1 cellular context compared by ENCODE assay signal in the genomic region with DNA sequence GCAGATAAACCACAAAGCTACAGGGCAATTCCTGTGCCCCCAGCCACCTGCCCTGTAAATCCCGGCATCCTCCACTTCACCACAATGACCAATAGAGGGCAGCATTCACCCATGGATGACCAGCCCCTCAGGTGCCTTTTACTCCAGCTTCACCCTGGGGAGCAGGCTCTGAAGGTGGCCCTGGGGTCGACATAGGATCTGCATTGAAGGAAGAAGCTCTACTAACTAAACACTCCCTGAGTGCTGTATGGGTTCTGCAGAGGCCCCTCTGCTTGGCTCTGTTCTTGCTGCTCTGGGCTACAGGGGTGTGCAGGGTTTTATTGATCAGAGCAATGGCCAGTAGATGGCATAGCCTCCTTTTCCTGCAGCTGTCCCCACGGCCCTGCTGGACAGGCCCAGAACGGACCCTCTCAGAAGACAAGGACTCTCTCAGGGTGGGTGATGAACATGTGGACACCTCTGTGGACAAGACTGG.
TF ChIP-seq lines count a peak whose summit lies in the region.

No MANE protein-coding gene starts in this region.

TF ChIP-seq in HepG2, 621 proteins besides CTCF, POLR2A, EP300 and RAD21 (continued from another document and continues in another):
- TF ChIP-seq, protein P1, sequence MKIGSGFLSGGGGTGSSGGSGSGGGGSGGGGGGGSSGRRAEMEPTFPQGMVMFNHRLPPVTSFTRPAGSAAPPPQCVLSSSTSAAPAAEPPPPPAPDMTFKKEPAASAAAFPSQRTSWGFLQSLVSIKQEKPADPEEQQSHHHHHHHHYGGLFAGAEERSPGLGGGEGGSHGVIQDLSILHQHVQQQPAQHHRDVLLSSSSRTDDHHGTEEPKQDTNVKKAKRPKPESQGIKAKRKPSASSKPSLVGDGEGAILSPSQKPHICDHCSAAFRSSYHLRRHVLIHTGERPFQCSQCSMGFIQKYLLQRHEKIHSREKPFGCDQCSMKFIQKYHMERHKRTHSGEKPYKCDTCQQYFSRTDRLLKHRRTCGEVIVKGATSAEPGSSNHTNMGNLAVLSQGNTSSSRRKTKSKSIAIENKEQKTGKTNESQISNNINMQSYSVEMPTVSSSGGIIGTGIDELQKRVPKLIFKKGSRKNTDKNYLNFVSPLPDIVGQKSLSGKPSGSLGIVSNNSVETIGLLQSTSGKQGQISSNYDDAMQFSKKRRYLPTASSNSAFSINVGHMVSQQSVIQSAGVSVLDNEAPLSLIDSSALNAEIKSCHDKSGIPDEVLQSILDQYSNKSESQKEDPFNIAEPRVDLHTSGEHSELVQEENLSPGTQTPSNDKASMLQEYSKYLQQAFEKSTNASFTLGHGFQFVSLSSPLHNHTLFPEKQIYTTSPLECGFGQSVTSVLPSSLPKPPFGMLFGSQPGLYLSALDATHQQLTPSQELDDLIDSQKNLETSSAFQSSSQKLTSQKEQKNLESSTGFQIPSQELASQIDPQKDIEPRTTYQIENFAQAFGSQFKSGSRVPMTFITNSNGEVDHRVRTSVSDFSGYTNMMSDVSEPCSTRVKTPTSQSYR (CRISPR knock-in tag; IDR thresholded peaks at IDR 0.05; ENCODE audit: borderline replicate concordance) = no peak
- TF ChIP-seq, protein P2, sequence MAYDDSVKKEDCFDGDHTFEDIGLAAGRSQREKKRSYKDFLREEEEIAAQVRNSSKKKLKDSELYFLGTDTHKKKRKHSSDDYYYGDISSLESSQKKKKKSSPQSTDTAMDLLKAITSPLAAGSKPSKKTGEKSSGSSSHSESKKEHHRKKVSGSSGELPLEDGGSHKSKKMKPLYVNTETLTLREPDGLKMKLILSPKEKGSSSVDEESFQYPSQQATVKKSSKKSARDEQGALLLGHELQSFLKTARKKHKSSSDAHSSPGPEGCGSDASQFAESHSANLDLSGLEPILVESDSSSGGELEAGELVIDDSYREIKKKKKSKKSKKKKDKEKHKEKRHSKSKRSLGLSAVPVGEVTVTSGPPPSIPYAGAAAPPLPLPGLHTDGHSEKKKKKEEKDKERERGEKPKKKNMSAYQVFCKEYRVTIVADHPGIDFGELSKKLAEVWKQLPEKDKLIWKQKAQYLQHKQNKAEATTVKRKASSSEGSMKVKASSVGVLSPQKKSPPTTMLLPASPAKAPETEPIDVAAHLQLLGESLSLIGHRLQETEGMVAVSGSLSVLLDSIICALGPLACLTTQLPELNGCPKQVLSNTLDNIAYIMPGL (CRISPR knock-in tag; IDR thresholded peaks at IDR 0.05; ENCODE audit: borderline replicate concordance in 1 of 2, low read depth in 1 of 2) = peak; percentile 54 to 80; a peak in 2 of 4 replicates
- TF ChIP-seq BHLHE40 (IDR thresholded peaks at IDR 0.05; ENCODE audit: low read length) = peak; percentile 27; the same call in 1 of the 2 replicates
- TF ChIP-seq ZNF749 (CRISPR knock-in tag; IDR thresholded peaks at IDR 0.05; ENCODE audit: borderline replicate concordance) = no peak
- no peak for TF ChIP-seq AHR (CRISPR knock-in tag; IDR thresholded peaks at IDR 0.05)
- TF ChIP-seq, protein P3, sequence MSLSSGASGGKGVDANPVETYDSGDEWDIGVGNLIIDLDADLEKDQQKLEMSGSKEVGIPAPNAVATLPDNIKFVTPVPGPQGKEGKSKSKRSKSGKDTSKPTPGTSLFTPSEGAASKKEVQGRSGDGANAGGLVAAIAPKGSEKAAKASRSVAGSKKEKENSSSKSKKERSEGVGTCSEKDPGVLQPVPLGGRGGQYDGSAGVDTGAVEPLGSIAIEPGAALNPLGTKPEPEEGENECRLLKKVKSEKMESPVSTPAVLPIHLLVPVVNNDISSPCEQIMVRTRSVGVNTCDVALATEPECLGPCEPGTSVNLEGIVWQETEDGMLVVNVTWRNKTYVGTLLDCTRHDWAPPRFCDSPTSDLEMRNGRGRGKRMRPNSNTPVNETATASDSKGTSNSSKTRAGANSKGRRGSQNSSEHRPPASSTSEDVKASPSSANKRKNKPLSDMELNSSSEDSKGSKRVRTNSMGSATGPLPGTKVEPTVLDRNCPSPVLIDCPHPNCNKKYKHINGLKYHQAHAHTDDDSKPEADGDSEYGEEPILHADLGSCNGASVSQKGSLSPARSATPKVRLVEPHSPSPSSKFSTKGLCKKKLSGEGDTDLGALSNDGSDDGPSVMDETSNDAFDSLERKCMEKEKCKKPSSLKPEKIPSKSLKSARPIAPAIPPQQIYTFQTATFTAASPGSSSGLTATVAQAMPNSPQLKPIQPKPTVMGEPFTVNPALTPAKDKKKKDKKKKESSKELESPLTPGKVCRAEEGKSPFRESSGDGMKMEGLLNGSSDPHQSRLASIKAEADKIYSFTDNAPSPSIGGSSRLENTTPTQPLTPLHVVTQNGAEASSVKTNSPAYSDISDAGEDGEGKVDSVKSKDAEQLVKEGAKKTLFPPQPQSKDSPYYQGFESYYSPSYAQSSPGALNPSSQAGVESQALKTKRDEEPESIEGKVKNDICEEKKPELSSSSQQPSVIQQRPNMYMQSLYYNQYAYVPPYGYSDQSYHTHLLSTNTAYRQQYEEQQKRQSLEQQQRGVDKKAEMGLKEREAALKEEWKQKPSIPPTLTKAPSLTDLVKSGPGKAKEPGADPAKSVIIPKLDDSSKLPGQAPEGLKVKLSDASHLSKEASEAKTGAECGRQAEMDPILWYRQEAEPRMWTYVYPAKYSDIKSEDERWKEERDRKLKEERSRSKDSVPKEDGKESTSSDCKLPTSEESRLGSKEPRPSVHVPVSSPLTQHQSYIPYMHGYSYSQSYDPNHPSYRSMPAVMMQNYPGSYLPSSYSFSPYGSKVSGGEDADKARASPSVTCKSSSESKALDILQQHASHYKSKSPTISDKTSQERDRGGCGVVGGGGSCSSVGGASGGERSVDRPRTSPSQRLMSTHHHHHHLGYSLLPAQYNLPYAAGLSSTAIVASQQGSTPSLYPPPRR (CRISPR knock-in tag; IDR thresholded peaks at IDR 0.05; ENCODE audit: borderline replicate concordance) = no peak
- TF ChIP-seq, protein P4, sequence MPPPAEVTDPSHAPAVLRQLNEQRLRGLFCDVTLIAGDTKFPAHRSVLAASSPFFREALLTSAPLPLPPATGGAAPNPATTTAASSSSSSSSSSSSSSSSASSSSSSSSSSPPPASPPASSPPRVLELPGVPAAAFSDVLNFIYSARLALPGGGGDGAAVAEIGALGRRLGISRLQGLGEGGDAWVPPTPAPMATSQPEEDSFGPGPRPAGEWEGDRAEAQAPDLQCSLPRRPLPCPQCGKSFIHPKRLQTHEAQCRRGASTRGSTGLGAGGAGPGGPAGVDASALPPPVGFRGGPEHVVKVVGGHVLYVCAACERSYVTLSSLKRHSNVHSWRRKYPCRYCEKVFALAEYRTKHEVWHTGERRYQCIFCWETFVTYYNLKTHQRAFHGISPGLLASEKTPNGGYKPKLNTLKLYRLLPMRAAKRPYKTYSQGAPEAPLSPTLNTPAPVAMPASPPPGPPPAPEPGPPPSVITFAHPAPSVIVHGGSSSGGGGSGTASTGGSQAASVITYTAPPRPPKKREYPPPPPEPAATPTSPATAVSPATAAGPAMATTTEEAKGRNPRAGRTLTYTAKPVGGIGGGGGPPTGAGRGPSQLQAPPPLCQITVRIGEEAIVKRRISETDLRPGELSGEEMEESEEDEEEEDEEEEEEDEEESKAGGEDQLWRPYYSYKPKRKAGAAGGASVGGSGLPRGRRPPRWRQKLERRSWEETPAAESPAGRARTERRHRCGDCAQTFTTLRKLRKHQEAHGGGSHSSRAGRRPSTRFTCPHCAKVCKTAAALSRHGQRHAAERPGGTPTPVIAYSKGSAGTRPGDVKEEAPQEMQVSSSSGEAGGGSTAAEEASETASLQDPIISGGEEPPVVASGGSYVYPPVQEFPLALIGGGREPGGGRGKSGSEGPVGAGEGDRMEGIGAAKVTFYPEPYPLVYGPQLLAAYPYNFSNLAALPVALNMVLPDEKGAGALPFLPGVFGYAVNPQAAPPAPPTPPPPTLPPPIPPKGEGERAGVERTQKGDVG (CRISPR knock-in tag; IDR thresholded peaks at IDR 0.05; ENCODE audit: borderline replicate concordance) = no peak
- TF ChIP-seq, protein P5, sequence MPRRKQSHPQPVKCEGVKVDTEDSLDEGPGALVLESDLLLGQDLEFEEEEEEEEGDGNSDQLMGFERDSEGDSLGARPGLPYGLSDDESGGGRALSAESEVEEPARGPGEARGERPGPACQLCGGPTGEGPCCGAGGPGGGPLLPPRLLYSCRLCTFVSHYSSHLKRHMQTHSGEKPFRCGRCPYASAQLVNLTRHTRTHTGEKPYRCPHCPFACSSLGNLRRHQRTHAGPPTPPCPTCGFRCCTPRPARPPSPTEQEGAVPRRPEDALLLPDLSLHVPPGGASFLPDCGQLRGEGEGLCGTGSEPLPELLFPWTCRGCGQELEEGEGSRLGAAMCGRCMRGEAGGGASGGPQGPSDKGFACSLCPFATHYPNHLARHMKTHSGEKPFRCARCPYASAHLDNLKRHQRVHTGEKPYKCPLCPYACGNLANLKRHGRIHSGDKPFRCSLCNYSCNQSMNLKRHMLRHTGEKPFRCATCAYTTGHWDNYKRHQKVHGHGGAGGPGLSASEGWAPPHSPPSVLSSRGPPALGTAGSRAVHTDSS (CRISPR knock-in tag; conservative IDR thresholded peaks at IDR 0.05) = no peak
- no peak for TF ChIP-seq CEBPG (CRISPR knock-in tag; IDR thresholded peaks at IDR 0.05)
- TF ChIP-seq ELF4 (CRISPR knock-in tag; IDR thresholded peaks at IDR 0.05; ENCODE audit: borderline replicate concordance) = no peak
- TF ChIP-seq ZNF616 (CRISPR knock-in tag; IDR thresholded peaks at IDR 0.05; ENCODE audit: low read depth) = no peak
- TF ChIP-seq, protein P6, sequence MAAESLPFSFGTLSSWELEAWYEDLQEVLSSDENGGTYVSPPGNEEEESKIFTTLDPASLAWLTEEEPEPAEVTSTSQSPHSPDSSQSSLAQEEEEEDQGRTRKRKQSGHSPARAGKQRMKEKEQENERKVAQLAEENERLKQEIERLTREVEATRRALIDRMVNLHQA (CRISPR knock-in tag; IDR thresholded peaks at IDR 0.05) = no peak
- TF ChIP-seq NPAS2 (CRISPR knock-in tag; IDR thresholded peaks at IDR 0.05; ENCODE audit: borderline replicate concordance) = no peak
- no peak for TF ChIP-seq ZNF724P (CRISPR knock-in tag; IDR thresholded peaks at IDR 0.05; ENCODE audit: borderline replicate concordance)
- no peak for TF ChIP-seq ZC3H13 (CRISPR knock-in tag; IDR thresholded peaks at IDR 0.05)
- TF ChIP-seq ZNF441 (CRISPR knock-in tag; IDR thresholded peaks at IDR 0.05; ENCODE audit: borderline replicate concordance) = no peak
- peak; percentile 61 for TF ChIP-seq SALL1 (CRISPR knock-in tag; IDR thresholded peaks at IDR 0.05)
- TF ChIP-seq RNF2 (conservative IDR thresholded peaks at IDR 0.05; ENCODE audit: low read depth) = no peak
- TF ChIP-seq ZMYM3 (CRISPR knock-in tag; IDR thresholded peaks at IDR 0.05) = no peak
- TF ChIP-seq, protein P7, sequence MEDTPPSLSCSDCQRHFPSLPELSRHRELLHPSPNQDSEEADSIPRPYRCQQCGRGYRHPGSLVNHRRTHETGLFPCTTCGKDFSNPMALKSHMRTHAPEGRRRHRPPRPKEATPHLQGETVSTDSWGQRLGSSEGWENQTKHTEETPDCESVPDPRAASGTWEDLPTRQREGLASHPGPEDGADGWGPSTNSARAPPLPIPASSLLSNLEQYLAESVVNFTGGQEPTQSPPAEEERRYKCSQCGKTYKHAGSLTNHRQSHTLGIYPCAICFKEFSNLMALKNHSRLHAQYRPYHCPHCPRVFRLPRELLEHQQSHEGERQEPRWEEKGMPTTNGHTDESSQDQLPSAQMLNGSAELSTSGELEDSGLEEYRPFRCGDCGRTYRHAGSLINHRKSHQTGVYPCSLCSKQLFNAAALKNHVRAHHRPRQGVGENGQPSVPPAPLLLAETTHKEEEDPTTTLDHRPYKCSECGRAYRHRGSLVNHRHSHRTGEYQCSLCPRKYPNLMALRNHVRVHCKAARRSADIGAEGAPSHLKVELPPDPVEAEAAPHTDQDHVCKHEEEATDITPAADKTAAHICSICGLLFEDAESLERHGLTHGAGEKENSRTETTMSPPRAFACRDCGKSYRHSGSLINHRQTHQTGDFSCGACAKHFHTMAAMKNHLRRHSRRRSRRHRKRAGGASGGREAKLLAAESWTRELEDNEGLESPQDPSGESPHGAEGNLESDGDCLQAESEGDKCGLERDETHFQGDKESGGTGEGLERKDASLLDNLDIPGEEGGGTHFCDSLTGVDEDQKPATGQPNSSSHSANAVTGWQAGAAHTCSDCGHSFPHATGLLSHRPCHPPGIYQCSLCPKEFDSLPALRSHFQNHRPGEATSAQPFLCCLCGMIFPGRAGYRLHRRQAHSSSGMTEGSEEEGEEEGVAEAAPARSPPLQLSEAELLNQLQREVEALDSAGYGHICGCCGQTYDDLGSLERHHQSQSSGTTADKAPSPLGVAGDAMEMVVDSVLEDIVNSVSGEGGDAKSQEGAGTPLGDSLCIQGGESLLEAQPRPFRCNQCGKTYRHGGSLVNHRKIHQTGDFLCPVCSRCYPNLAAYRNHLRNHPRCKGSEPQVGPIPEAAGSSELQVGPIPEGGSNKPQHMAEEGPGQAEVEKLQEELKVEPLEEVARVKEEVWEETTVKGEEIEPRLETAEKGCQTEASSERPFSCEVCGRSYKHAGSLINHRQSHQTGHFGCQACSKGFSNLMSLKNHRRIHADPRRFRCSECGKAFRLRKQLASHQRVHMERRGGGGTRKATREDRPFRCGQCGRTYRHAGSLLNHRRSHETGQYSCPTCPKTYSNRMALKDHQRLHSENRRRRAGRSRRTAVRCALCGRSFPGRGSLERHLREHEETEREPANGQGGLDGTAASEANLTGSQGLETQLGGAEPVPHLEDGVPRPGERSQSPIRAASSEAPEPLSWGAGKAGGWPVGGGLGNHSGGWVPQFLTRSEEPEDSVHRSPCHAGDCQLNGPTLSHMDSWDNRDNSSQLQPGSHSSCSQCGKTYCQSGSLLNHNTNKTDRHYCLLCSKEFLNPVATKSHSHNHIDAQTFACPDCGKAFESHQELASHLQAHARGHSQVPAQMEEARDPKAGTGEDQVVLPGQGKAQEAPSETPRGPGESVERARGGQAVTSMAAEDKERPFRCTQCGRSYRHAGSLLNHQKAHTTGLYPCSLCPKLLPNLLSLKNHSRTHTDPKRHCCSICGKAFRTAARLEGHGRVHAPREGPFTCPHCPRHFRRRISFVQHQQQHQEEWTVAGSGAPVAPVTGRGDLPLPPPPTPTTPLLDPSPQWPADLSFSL (CRISPR knock-in tag; IDR thresholded peaks at IDR 0.05) = no peak
- no peak for TF ChIP-seq MTF1 (CRISPR knock-in tag; IDR thresholded peaks at IDR 0.05)
- no peak for TF ChIP-seq FIP1L1 (IDR thresholded peaks at IDR 0.05; ENCODE audit: borderline replicate concordance, insufficient read depth, low read depth, low read length)
- no peak for TF ChIP-seq ZNF589 (CRISPR knock-in tag; conservative IDR thresholded peaks at IDR 0.05)
- TF ChIP-seq ZNF20 (CRISPR knock-in tag; IDR thresholded peaks at IDR 0.05) = no peak
- TF ChIP-seq CREM (IDR thresholded peaks at IDR 0.05) = no peak
- no peak for TF ChIP-seq CREM (CRISPR knock-in tag; IDR thresholded peaks at IDR 0.05)
- no peak for TF ChIP-seq NBN (conservative IDR thresholded peaks at IDR 0.05)
- TF ChIP-seq KLF16 (CRISPR knock-in tag; IDR thresholded peaks at IDR 0.05) = 0 out of 4 replicates have a peak, but pooled peaks of 1 of the 2 experiments have one; percentile 31
- no peak for TF ChIP-seq ZNF460 (CRISPR knock-in tag; IDR thresholded peaks at IDR 0.05; ENCODE audit: borderline replicate concordance)
- no peak for TF ChIP-seq REL (CRISPR knock-in tag; conservative IDR thresholded peaks at IDR 0.05)
- no peak for TF ChIP-seq JUN (CRISPR knock-in tag; IDR thresholded peaks at IDR 0.05)
- 0 out of 2 replicates have a peak, but pooled peaks have one; percentile 27 for TF ChIP-seq ZKSCAN8 (CRISPR knock-in tag; IDR thresholded peaks at IDR 0.05; ENCODE audit: borderline replicate concordance)
- TF ChIP-seq KDM4B (CRISPR knock-in tag; IDR thresholded peaks at IDR 0.05) = no peak
